ENCODE assay signal across 1 cellular context in the genomic region with DNA sequence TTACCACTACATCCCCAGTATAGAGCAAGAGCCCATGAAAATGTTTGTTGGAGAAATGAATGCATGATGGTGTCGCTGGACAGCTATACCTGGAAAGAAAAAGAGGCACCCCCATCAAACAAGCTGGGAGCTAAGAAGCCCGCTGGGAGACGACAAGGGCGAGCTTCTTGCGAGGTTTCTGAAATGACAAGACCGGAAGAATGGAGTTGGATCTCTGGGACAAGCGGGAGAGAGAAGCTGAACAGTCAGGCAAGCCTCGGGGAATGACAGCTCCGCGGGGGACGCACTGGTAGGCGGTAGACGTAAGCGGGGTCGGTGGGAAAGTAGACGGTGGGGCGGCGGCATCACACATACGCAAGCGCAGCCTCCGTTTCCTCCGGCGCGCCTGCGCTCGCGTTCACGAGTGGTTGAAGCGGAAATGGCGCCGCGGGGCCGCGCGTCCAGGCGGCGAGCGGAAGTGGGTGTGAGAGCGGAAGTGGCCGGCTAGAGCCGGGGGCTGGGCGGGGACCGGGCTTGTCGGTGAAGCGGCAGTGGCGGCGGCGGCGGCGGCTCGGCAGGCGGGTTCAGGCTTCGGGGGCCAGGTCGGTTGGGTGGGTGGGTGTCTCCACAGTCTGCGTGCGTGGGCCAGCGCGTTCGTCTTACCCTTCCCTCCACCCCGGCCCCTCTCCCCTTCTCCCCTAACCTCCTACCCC.
A peak's percentile ranks its signal among the peaks of the same experiment; 100 is the strongest.
TF ChIP-seq lines count a peak whose summit lies in the region.

Gene ARPC2 (plus strand): TSS at position 516 of the 692 bp plus-strand sequence. CDS start 282 bp downstream, outside the sequence.

TF ChIP-seq in K562, 482 proteins besides CTCF, POLR2A, EP300 and RAD21 (continued from another document and continues in another):
- TF ChIP-seq, protein P1, sequence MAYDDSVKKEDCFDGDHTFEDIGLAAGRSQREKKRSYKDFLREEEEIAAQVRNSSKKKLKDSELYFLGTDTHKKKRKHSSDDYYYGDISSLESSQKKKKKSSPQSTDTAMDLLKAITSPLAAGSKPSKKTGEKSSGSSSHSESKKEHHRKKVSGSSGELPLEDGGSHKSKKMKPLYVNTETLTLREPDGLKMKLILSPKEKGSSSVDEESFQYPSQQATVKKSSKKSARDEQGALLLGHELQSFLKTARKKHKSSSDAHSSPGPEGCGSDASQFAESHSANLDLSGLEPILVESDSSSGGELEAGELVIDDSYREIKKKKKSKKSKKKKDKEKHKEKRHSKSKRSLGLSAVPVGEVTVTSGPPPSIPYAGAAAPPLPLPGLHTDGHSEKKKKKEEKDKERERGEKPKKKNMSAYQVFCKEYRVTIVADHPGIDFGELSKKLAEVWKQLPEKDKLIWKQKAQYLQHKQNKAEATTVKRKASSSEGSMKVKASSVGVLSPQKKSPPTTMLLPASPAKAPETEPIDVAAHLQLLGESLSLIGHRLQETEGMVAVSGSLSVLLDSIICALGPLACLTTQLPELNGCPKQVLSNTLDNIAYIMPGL (CRISPR knock-in tag; IDR thresholded peaks at IDR 0.05): 0 out of 2 replicates have a peak, but pooled peaks have one; percentile 53
- TF ChIP-seq KDM5B (IDR thresholded peaks at IDR 0.05; ENCODE audit: insufficient replicate concordance, low read depth, low read length) (peak; percentile 69), CBX3 (IDR thresholded peaks at IDR 0.05; ENCODE audit: borderline replicate concordance in 1 of 2, low read length in 2 of 2) (peak in 1 of 2 experiments; percentile 70; a peak in 1 of 3 replicates), CTCFL (IDR thresholded peaks at IDR 0.05; ENCODE audit: borderline replicate concordance, insufficient read depth, low read depth, low read length, poor library complexity, severe bottlenecking) (no peak), POLR2G (IDR thresholded peaks at IDR 0.05; ENCODE audit: low read depth, low read length) (peak; percentile 88), ZNF561 (CRISPR knock-in tag; conservative IDR thresholded peaks at IDR 0.05) (no peak), SMAD4 (CRISPR knock-in tag; conservative IDR thresholded peaks at IDR 0.05) (no peak), TRIM25 (IDR thresholded peaks at IDR 0.05; ENCODE audit: borderline replicate concordance) (no peak), ZNF511 (CRISPR knock-in tag; IDR thresholded peaks at IDR 0.05) (peak; percentile 35; the same call in 1 of the 2 replicates), SAFB2 (IDR thresholded peaks at IDR 0.05; ENCODE audit: borderline replicate concordance, low read depth, low read length, severe bottlenecking) (no peak), TEAD4 (IDR thresholded peaks at IDR 0.05; ENCODE audit: low read length) (0 out of 2 replicates have a peak, but pooled peaks have one; percentile 7), TEAD4 (CRISPR knock-in tag; IDR thresholded peaks at IDR 0.05; ENCODE audit: borderline replicate concordance) (no peak), SOX6 (IDR thresholded peaks at IDR 0.05) (no peak), CBFB (CRISPR knock-in tag; IDR thresholded peaks at IDR 0.05) (no peak), EZH2 (IDR thresholded peaks at IDR 0.05; ENCODE audit: borderline replicate concordance, low read depth, low read length) (no peak), ATF2 (CRISPR knock-in tag; IDR thresholded peaks at IDR 0.05) (no peak), ATF7 (IDR thresholded peaks at IDR 0.05) (peak; percentile 52), WHSC1 (IDR thresholded peaks at IDR 0.05; ENCODE audit: low read length) (no peak), STAT5A (IDR thresholded peaks at IDR 0.05; ENCODE audit: borderline replicate concordance, low read length) (no peak), ZNF592 (IDR thresholded peaks at IDR 0.05) (no peak), HSF4 (CRISPR knock-in tag; IDR thresholded peaks at IDR 0.05; ENCODE audit: borderline replicate concordance) (no peak), HMG20B (CRISPR knock-in tag; IDR thresholded peaks at IDR 0.05) (no peak), L3MBTL2 (IDR thresholded peaks at IDR 0.05) (peak; percentile 57; the same call in 1 of the 2 replicates), NONO (IDR thresholded peaks at IDR 0.05; ENCODE audit: low read depth in 2 of 2, low read length in 1 of 2) (peak in 1 of 2 experiments; percentile 50; a peak in 1 of 4 replicates), GTF2E2 (tag; IDR thresholded peaks at IDR 0.05) (peak; percentile 56; the same call in 1 of the 2 replicates), RBM14 (IDR thresholded peaks at IDR 0.05; ENCODE audit: borderline replicate concordance, insufficient read depth, low read depth, low read length) (no peak), ELK3 (CRISPR knock-in tag; IDR thresholded peaks at IDR 0.05) (no peak), ZNF174 (CRISPR knock-in tag; IDR thresholded peaks at IDR 0.05) (no peak), TGIF2 (CRISPR knock-in tag; IDR thresholded peaks at IDR 0.05) (no peak), CREM (IDR thresholded peaks at IDR 0.05; ENCODE audit: low read depth) (peak; percentile 70), POLR2B (IDR thresholded peaks at IDR 0.05; ENCODE audit: low read depth, partially characterized antibody) (peak; percentile 83), ATF1 (CRISPR knock-in tag; IDR thresholded peaks at IDR 0.05) (no peak), ATF1 (tag; IDR thresholded peaks at IDR 0.05) (peak; percentile 64)
- TF ChIP-seq, protein P2, sequence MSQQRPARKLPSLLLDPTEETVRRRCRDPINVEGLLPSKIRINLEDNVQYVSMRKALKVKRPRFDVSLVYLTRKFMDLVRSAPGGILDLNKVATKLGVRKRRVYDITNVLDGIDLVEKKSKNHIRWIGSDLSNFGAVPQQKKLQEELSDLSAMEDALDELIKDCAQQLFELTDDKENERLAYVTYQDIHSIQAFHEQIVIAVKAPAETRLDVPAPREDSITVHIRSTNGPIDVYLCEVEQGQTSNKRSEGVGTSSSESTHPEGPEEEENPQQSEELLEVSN (IDR thresholded peaks at IDR 0.05; ENCODE audit: borderline replicate concordance in 1 of 2, extremely low read depth in 1 of 2, insufficient read depth in 1 of 2, insufficient read length in 1 of 2, low read depth in 1 of 2, low read length in 1 of 2, poor library complexity in 1 of 2, severe bottlenecking in 1 of 2): peak; percentile 38 to 39
- TF ChIP-seq, protein P3, sequence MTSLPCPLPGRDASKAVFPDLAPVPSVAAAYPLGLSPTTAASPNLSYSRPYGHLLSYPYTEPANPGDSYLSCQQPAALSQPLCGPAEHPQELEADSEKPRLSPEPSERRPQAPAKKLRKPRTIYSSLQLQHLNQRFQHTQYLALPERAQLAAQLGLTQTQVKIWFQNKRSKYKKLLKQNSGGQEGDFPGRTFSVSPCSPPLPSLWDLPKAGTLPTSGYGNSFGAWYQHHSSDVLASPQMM (CRISPR knock-in tag; IDR thresholded peaks at IDR 0.05): no peak
- TF ChIP-seq, protein P4, sequence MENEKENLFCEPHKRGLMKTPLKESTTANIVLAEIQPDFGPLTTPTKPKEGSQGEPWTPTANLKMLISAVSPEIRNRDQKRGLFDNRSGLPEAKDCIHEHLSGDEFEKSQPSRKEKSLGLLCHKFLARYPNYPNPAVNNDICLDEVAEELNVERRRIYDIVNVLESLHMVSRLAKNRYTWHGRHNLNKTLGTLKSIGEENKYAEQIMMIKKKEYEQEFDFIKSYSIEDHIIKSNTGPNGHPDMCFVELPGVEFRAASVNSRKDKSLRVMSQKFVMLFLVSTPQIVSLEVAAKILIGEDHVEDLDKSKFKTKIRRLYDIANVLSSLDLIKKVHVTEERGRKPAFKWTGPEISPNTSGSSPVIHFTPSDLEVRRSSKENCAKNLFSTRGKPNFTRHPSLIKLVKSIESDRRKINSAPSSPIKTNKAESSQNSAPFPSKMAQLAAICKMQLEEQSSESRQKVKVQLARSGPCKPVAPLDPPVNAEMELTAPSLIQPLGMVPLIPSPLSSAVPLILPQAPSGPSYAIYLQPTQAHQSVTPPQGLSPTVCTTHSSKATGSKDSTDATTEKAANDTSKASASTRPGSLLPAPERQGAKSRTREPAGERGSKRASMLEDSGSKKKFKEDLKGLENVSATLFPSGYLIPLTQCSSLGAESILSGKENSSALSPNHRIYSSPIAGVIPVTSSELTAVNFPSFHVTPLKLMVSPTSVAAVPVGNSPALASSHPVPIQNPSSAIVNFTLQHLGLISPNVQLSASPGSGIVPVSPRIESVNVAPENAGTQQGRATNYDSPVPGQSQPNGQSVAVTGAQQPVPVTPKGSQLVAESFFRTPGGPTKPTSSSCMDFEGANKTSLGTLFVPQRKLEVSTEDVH (IDR thresholded peaks at IDR 0.05; ENCODE audit: low read depth, partially characterized antibody): peak; percentile 62
